Comparison of ENCODE assay signal across 10 cellular contexts in genomic region chr20:38196592-38196991, GRCh38. TPM values are rescaled to one million over a fixed set of nuclear protein-coding genes. Genes with fewer than 3 reads are reported as not detected.
DNase-seq lines count a peak whose midpoint lies in the region; ATAC-seq and TF ChIP-seq lines count a peak whose summit lies in the region.
"Had no signal": no experiment of that assay in that cellular context is flagged by ENCODE, and none has a peak within 500 bp of the region (broad histone marks: within the 10 kb centered on the region; RNA-seq: fewer than 3 reads in every experiment).

No MANE protein-coding gene starts in this region.

- H3K27ac ChIP-seq in left lung (peak overlapping the region; percentile 16 to 82), upper lobe of right lung (peak overlapping the region; percentile 66)
- H3K27ac ChIP-seq: neural progenitor cell, SJCRH30 had no signal

- no peaks in the 10 kb centered on the region for H3K27me3 ChIP-seq in left lung
- H3K27me3 ChIP-seq in upper lobe of right lung, result no peaks in the 10 kb centered on the region
- H3K27me3 ChIP-seq: neural progenitor cell, SJCRH30 had no signal

- ATAC-seq in left lung, result peak; percentile 58
- peak; percentile 79 for ATAC-seq in upper lobe of right lung
- ATAC-seq in HG03460 (IDR thresholded peaks at IDR 0.05; ENCODE audit: unreplicated experiment), result no peak

- H3K9me3 ChIP-seq in left lung (no peaks in the 10 kb centered on the region), upper lobe of right lung (no peaks in the 10 kb centered on the region)
- H3K9me3 ChIP-seq: SJCRH30 had no signal

- H3K36me3 ChIP-seq in left lung, result no peaks in the 10 kb centered on the region
- no peaks in the 10 kb centered on the region for H3K36me3 ChIP-seq in upper lobe of right lung
- H3K36me3 ChIP-seq: neural progenitor cell, SJCRH30 had no signal

- H3K4me3 ChIP-seq in cardiac fibroblast (replicated peaks in 1 of 2; ENCODE audit: low read depth in 2 of 2, low read length in 2 of 2) (no peak overlapping the region), left lung (no peak overlapping the region), upper lobe of right lung (no peak overlapping the region)
- H3K4me3 ChIP-seq: neural progenitor cell, SJCRH30 had no signal

- intact Hi-C loops in left lung (cut with DNase I), result no loop called here
- intact Hi-C loops in upper lobe of right lung (cut with DNase I), result no loop called here

- CTCF ChIA-PET in HEK293T (lab: Yijun Ruan, JAX), result interaction anchor here (0.6 to 1.2 kb wide), 2 partner anchors 9 to 278 kb away, joined by 3 read pairs; no protein-coding TSS in a partner anchor

- POLR2A ChIA-PET in HEK293T (lab: Yijun Ruan, JAX), result no interaction called here

- DNase-seq in activated effector memory CD4-positive, alpha-beta T cell treated with anti-CD3 and anti-CD28 coated beads, Interleukin-2, amount 50 U/mL, for 16 hours, result peak; percentile 14
- DNase-seq in activated effector memory CD4-positive, alpha-beta T cell treated with Interleukin-2 at 50 U/mL for 16 hours, result no peak
- DNase-seq in cardiac fibroblast (ENCODE audit: low read depth in 2 of 2) (peak; percentile 95 to 97), left lung (peak; percentile 80 to 83), upper lobe of right lung (peak; percentile 75), HEK293T (ENCODE audit: extremely low spot score) (no peak), NCI-H510A treated with DMSO at 0.1 percent for 48 hours (lab: John Stamatoyannopoulos, UW) (no peak)

- TF ChIP-seq CTCF in cardiac fibroblast (IDR thresholded peaks at IDR 0.05; ENCODE audit: low read depth, low read length) (no peak), left lung (IDR thresholded peaks at IDR 0.05) (no peak), upper lobe of right lung (IDR thresholded peaks at IDR 0.05) (no peak)

- H3K4me1 ChIP-seq in left lung (peaks cover 0 to 50% of the 10 kb centered on the region in 2 donors), upper lobe of right lung (peaks cover 25% of the 10 kb centered on the region)

TF ChIP-seq in HEK293T, 16 proteins besides CTCF, POLR2A, EP300 and RAD21:
- TF ChIP-seq FOXA1 (IDR thresholded peaks at IDR 0.05) (no peak), SUZ12 (IDR thresholded peaks at IDR 0.05) (no peak), FOXM1 (IDR thresholded peaks at IDR 0.05; ENCODE audit: borderline replicate concordance) (no peak), LEF1 (IDR thresholded peaks at IDR 0.05; ENCODE audit: borderline replicate concordance) (no peak), NFRKB (IDR thresholded peaks at IDR 0.05) (no peak), CTBP1 (IDR thresholded peaks at IDR 0.05; ENCODE audit: borderline replicate concordance) (no peak), FOXK2 (IDR thresholded peaks at IDR 0.05) (no peak), TARDBP (IDR thresholded peaks at IDR 0.05) (no peak), PKNOX1 (IDR thresholded peaks at IDR 0.05) (no peak), HDGF (IDR thresholded peaks at IDR 0.05; ENCODE audit: borderline replicate concordance) (no peak), L3MBTL2 (conservative IDR thresholded peaks at IDR 0.05) (no peak), ELF4 (IDR thresholded peaks at IDR 0.05) (no peak), SP1 (IDR thresholded peaks at IDR 0.05) (no peak), BHLHE40 (IDR thresholded peaks at IDR 0.05; ENCODE audit: borderline replicate concordance) (no peak), ARNT (IDR thresholded peaks at IDR 0.05) (no peak), ZNF384 (IDR thresholded peaks at IDR 0.05) (no peak)

RNA-seq across cellular contexts. Expression of gene TGM2, which starts 31.5 kb away (rescaled TPM):
- total RNA-seq in left lung, result 100 to 1,000 TPM; 174 to 391 TPM
- total RNA-seq in upper lobe of right lung, result 562 TPM

Comparison
In these comparisons a context has a peak if more than half of its experiments do, and no peak if none do; other contexts are left out.
1. DNase-seq: peak in activated effector memory CD4-positive, alpha-beta T cell treated with anti-CD3 and anti-CD28 coated beads, Interleukin-2, amount 50 U/mL, for 16 hours (single experiment), cardiac fibroblast (2 of 2), left lung (2 of 2) and upper lobe of right lung (single experiment); none in activated effector memory CD4-positive, alpha-beta T cell treated with Interleukin-2 at 50 U/mL for 16 hours (single experiment), HEK293T (single experiment) and NCI-H510A treated with DMSO at 0.1 percent for 48 hours (single experiment).